In the genomic region with DNA sequence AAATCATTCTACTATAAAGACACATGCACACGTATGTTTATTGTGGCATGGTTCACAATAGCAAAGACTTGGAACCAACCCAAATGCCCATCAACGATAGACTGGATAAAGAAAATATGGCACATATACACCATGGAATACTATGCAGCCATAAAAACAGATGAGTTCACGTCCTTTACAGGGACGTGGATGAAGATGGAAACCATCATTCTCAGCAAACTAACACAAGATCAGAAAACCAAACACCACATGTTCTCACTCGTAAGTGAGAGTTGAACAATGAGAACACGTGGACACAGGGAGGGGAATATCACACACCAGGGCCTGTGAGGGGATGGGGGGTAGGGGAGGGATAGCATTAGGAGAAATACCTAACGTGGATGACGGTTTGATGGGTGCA, we compare ENCODE assay signal across 4 cellular contexts. TPM values are rescaled to one million over a fixed set of nuclear protein-coding genes. Genes with fewer than 3 reads are reported as not detected.
"Had no signal": no experiment of that assay in that cellular context is flagged by ENCODE, and none has a peak within 500 bp of the region (broad histone marks: within the 10 kb centered on the region; RNA-seq: fewer than 3 reads in every experiment).

No MANE protein-coding gene starts in this region.

RNA-seq across cellular contexts. Expression of a gene that starts 4.3 kb away (rescaled TPM):
- total RNA-seq: HT-29, HT1080, IMR-90 had no signal
- polyA plus RNA-seq: IMR-90 had no signal

RNA-seq across cellular contexts. Expression of a gene that starts 20.8 kb away (rescaled TPM):
- total RNA-seq: HT1080, IMR-90 had no signal
- polyA plus RNA-seq: IgD-negative memory B cell, IMR-90 had no signal

RNA-seq across cellular contexts. Expression of a gene that starts 23.1 kb away (rescaled TPM):
- total RNA-seq: HT1080, IMR-90 had no signal
- polyA plus RNA-seq: IgD-negative memory B cell, IMR-90 had no signal

RNA-seq across cellular contexts. Expression of a gene that starts 27.4 kb away (rescaled TPM):
- total RNA-seq: IMR-90 had no signal
- polyA plus RNA-seq: IgD-negative memory B cell, IMR-90 had no signal
